In genomic region chr9:128504485-128505413, GRCh38 we compare ENCODE assay signal across 8 cellular contexts. TPM values are rescaled to one million over a fixed set of nuclear protein-coding genes. Genes with fewer than 3 reads are reported as not detected.
DNase-seq lines count a peak whose midpoint lies in the region; ATAC-seq and TF ChIP-seq lines count a peak whose summit lies in the region.

A gene with protein sequence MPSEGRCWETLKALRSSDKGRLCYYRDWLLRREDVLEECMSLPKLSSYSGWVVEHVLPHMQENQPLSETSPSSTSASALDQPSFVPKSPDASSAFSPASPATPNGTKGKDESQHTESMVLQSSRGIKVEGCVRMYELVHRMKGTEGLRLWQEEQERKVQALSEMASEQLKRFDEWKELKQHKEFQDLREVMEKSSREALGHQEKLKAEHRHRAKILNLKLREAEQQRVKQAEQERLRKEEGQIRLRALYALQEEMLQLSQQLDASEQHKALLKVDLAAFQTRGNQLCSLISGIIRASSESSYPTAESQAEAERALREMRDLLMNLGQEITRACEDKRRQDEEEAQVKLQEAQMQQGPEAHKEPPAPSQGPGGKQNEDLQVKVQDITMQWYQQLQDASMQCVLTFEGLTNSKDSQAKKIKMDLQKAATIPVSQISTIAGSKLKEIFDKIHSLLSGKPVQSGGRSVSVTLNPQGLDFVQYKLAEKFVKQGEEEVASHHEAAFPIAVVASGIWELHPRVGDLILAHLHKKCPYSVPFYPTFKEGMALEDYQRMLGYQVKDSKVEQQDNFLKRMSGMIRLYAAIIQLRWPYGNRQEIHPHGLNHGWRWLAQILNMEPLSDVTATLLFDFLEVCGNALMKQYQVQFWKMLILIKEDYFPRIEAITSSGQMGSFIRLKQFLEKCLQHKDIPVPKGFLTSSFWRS (plus strand): TSS chr9:128504719. CDS start chr9:128504806, 87 bp downstream.

- in situ Hi-C loops in GM13976 (cut with MboI; ENCODE audit: low sequenced_read_pairs, unreplicated experiment), result no loop called here

- intact Hi-C loops in adrenal gland (cut with DNase I), result no loop called here
- intact Hi-C loops in heart right ventricle (cut with DNase I), result loop anchor here in 3 of 10 donors (2.0 to 5.0 kb wide), 2 partner anchors 48 kb away; partner anchors contain the start of gene SPTAN1 (in 3 of the 3)
- intact Hi-C loops in posterior vena cava (cut with DNase I), result no loop called here

- no peaks in the 10 kb centered on the region for H3K27me3 ChIP-seq in adrenal gland
- H3K27me3 ChIP-seq in heart right ventricle, result no peaks in the 10 kb centered on the region
- no peaks in the 10 kb centered on the region for H3K27me3 ChIP-seq in upper lobe of left lung

- TF ChIP-seq CTCF in GM13976 (IDR thresholded peaks at IDR 0.05; ENCODE audit: borderline replicate concordance, control extremely low read depth, extremely low read depth, insufficient read depth, missing control alignments) (no peak), adrenal gland (IDR thresholded peaks at IDR 0.05) (no peak), heart right ventricle (IDR thresholded peaks at IDR 0.05) (no peak), upper lobe of left lung (IDR thresholded peaks at IDR 0.05) (no peak)

- H3K4me1 ChIP-seq in adrenal gland (replicated peaks in 1 of 2) (peaks cover 15 to 25% of the 10 kb centered on the region in 2 donors), heart right ventricle (peaks cover 4 to 28% (median 24%) of the 10 kb centered on the region in 9 donors), upper lobe of left lung (peaks cover 16 to 21% (median 19%) of the 10 kb centered on the region in 4 donors)

- peak; percentile 84 for ATAC-seq in HG02870 (IDR thresholded peaks at IDR 0.05; ENCODE audit: unreplicated experiment)
- peak; percentile 99 to 100 (median 100) for ATAC-seq in heart right ventricle
- peak; percentile 98 to 99 for ATAC-seq in upper lobe of left lung (ENCODE audit: low FRiP score in 2 of 2)

- peaks cover 0 to 28% of the 10 kb centered on the region in 2 donors for H3K36me3 ChIP-seq in adrenal gland (replicated peaks in 1 of 2)
- peaks cover 0 to 46% (median 4%) of the 10 kb centered on the region in 9 donors for H3K36me3 ChIP-seq in heart right ventricle
- peaks cover 0 to 21% (median 16%) of the 10 kb centered on the region in 4 donors for H3K36me3 ChIP-seq in upper lobe of left lung

- no peaks in the 10 kb centered on the region for H3K9me3 ChIP-seq in adrenal gland (replicated peaks in 1 of 3)
- no peaks in the 10 kb centered on the region for H3K9me3 ChIP-seq in heart right ventricle
- no peaks in the 10 kb centered on the region for H3K9me3 ChIP-seq in upper lobe of left lung

- WGBS in adrenal gland, 4 donors, result 0 to 1% (median 1%) methylated on average over 39 to 64 of the region's 64 CpGs
- 0% methylated on average over 64 of the region's 64 CpGs for WGBS in heart right ventricle, 2 donors
- WGBS in upper lobe of left lung, 2 donors, result 0 to 2% methylated on average over 29 to 40 of the region's 64 CpGs

- peak within 1 kb of the TSS; percentile 37 to 93 (median 68) for H3K4me3 ChIP-seq in adrenal gland
- H3K4me3 ChIP-seq in heart right ventricle, result peak within 1 kb of the TSS; percentile 49 to 99 (median 86)
- H3K4me3 ChIP-seq in upper lobe of left lung, result peak within 1 kb of the TSS; percentile 53 to 77 (median 65)

- H3K27ac ChIP-seq in adrenal gland (peak within 1 kb of the TSS; percentile 80 to 92 (median 87)), heart right ventricle (peak within 1 kb of the TSS in 9 of 10 donors; percentile 77 to 94 (median 84)), upper lobe of left lung (peak within 1 kb of the TSS; percentile 80 to 91 (median 86))

- TF ChIP-seq POLR2A in adrenal gland (IDR thresholded peaks at IDR 0.05) (peak in 1 of 2 donors; percentile 78), upper lobe of left lung (IDR thresholded peaks at IDR 0.05) (peak in 2 of 4 donors; percentile 42 to 83)

- DNase-seq in GM13976 (ENCODE audit: low spot score) (peak; percentile 100), NCI-H146 treated with DMSO at 0.1 percent for 48 hours (lab: John Stamatoyannopoulos, UW; ENCODE audit: unreplicated experiment) (peak; percentile 33), T-helper 1 cell (peak; percentile 94 to 98 (median 95)), adrenal gland (peak; percentile 93 to 96 (median 96)), heart right ventricle (peak; percentile 94 to 98), posterior vena cava (ENCODE audit: low spot score) (peak; percentile 99), upper lobe of left lung (peak; percentile 96 to 100)

- no peak for TF ChIP-seq EP300 in upper lobe of left lung (IDR thresholded peaks at IDR 0.05)

RNA-seq across cellular contexts. Expression of the gene that starts here (rescaled TPM):
- total RNA-seq in adrenal gland (10 to 100 TPM; 23.6 to 81.9 (median 29.6) TPM), heart right ventricle (10 to 100 TPM; 15.0 to 24.5 (median 19.9) TPM), posterior vena cava (10 to 100 TPM; 14.6 to 15.5 TPM), upper lobe of left lung (10 to 100 TPM; 19.0 to 36.7 (median 24.5) TPM)
- polyA plus RNA-seq in adrenal gland (10 to 100 TPM; 13.1 to 33.4 (median 13.8) TPM), heart right ventricle (10 to 100 TPM; 10.5 to 12.4 TPM)

Comparison
In these comparisons a context has a peak if more than half of its experiments do, and no peak if none do; other contexts are left out.
1. Peak in every context shown above with its lines: DNase-seq, ATAC-seq, H3K4me3 ChIP-seq and H3K27ac ChIP-seq.
2. DNase-seq: peak in every context shown above with its lines; median percentile 100 in GM13976; 99 in posterior vena cava; 98 in upper lobe of left lung; 96 in adrenal gland; 96 in heart right ventricle; 95 in T-helper 1 cell; 33 in NCI-H146 treated with DMSO at 0.1 percent for 48 hours.